In the genomic region with DNA sequence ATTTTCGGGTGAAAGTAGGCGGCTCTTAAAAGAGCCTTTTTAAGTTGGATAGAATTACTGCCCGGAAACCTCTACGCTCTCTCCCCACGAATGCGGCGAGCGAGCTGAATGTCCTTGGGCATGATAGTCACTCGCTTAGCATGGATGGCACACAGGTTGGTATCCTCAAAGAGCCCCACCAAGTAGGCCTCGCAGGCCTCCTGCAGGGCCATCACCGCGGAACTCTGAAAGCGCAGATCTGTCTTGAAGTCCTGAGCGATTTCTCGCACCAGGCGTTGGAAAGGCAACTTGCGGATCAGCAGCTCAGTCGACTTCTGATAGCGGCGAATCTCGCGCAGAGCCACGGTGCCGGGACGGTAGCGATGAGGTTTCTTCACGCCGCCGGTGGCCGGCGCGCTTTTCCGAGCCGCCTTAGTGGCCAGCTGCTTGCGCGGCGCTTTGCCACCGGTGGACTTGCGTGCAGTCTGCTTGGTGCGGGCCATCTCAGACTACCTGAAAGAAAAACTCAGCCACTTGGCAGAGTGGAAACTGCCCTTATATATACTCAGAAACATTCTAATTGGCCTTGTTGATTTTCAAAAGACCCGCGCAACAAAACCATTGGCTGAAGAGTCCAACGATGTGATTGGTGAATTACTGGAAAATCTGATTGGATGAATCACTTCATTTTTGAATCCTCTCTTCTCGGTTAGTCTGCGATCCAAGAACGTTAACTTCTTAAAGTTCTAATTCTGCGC, we compare ENCODE assay signal across 8 cellular contexts.
DNase-seq lines count a peak whose midpoint lies in the region; ATAC-seq and TF ChIP-seq lines count a peak whose summit lies in the region.

No MANE protein-coding gene starts in this region.

- peak; percentile 33 for ATAC-seq in HG02885 (IDR thresholded peaks at IDR 0.05; ENCODE audit: poor library complexity, unreplicated experiment)
- ATAC-seq in memory B cell (ENCODE audit: low read depth), result peak; percentile 18
- no peak for ATAC-seq in HG02938 (IDR thresholded peaks at IDR 0.05; ENCODE audit: unreplicated experiment)

- in situ Hi-C loops in GM13976 (cut with MboI; ENCODE audit: low sequenced_read_pairs, unreplicated experiment), result no loop called here

- peak; percentile 91 for DNase-seq in GM13976 (ENCODE audit: low spot score)
- peak; percentile 96 for DNase-seq in NCI-H345 treated with DMSO at 0.1 percent for 48 hours (lab: John Stamatoyannopoulos, UW; ENCODE audit: unreplicated experiment)
- peak; percentile 55 to 58 for DNase-seq in activated CD8-positive, alpha-beta memory T cell treated with anti-CD3 and anti-CD28 coated beads for 1 hour (ENCODE audit: extremely low read depth in 1 of 2, low read depth in 1 of 2)
- peak; percentile 56 to 75 (median 62) for DNase-seq in effector memory CD4-positive, alpha-beta T cell
- DNase-seq in memory B cell (ENCODE audit: low spot score in 2 of 2), result peak; percentile 79 to 80
- peak; percentile 52 to 55 for DNase-seq in stimulated activated CD8-positive, alpha-beta memory T cell treated with anti-CD3 and anti-CD28 coated beads, Interleukin-2, amount 100 ng/mL, for 48 hours (ENCODE audit: low read depth in 2 of 2)

- H3K4me3 ChIP-seq in effector memory CD4-positive, alpha-beta T cell (ENCODE audit: insufficient read depth, low read depth, low read length, poor library complexity, severe bottlenecking), result peak overlapping the region; percentile 64

- no peak overlapping the region for H3K27ac Mint-ChIP-seq in memory B cell

- H3K4me1 Mint-ChIP-seq in memory B cell, result peaks cover 2% of the 10 kb centered on the region

- no peaks in the 10 kb centered on the region for H3K27me3 Mint-ChIP-seq in memory B cell

- H3K4me1 ChIP-seq in effector memory CD4-positive, alpha-beta T cell (ENCODE audit: control insufficient read depth, insufficient read depth, low read length, poor library complexity, severe bottlenecking), result peaks cover 17% of the 10 kb centered on the region

- no peaks in the 10 kb centered on the region for H3K36me3 Mint-ChIP-seq in memory B cell

- H3K4me3 Mint-ChIP-seq in memory B cell, result no peak overlapping the region

- no peaks in the 10 kb centered on the region for H3K9me3 ChIP-seq in effector memory CD4-positive, alpha-beta T cell (ENCODE audit: control insufficient read depth, low read length)

- peak overlapping the region; percentile 74 for H3K27ac ChIP-seq in effector memory CD4-positive, alpha-beta T cell (ENCODE audit: insufficient read depth, low read length, poor library complexity, severe bottlenecking)

- no peak for TF ChIP-seq CTCF in GM13976 (IDR thresholded peaks at IDR 0.05; ENCODE audit: borderline replicate concordance, control extremely low read depth, extremely low read depth, insufficient read depth, missing control alignments)

- H3K27me3 ChIP-seq in effector memory CD4-positive, alpha-beta T cell (replicated peaks; ENCODE audit: control insufficient read depth, insufficient read depth, low read length, poor library complexity, severe bottlenecking), result no peaks in the 10 kb centered on the region

- no peaks in the 10 kb centered on the region for H3K9me3 Mint-ChIP-seq in memory B cell

- no peaks in the 10 kb centered on the region for H3K36me3 ChIP-seq in effector memory CD4-positive, alpha-beta T cell (ENCODE audit: control insufficient read depth, insufficient read depth, low read length)
